ENCODE assay signal across 8 cellular contexts in genomic region chr6:25278557-25278913, GRCh38. TPM values are rescaled to one million over a fixed set of nuclear protein-coding genes. Genes with fewer than 3 reads are reported as not detected.
DNase-seq lines count a peak whose midpoint lies in the region; ATAC-seq lines count a peak whose summit lies in the region.

No MANE protein-coding gene starts in this region.

- H3K27ac ChIP-seq in stomach smooth muscle (ENCODE audit: low read length), result no peak overlapping the region

- H3K4me3 Mint-ChIP-seq in activated naive CD4-positive, alpha-beta T cell treated with anti-CD3 and anti-CD28 coated beads, Interleukin-2, amount 50 U/mL, for 24 hours, result peak overlapping the region; percentile 95
- H3K4me3 Mint-ChIP-seq in activated naive CD8-positive, alpha-beta T cell treated with anti-CD3 and anti-CD28 coated beads, Interleukin-2, amount 10 ng/mL, durations not matched to agents 7 days and 5 days, result peak overlapping the region; percentile 84

- peaks cover 19% of the 10 kb centered on the region for H3K4me1 ChIP-seq in stomach smooth muscle (ENCODE audit: control insufficient read depth, insufficient read depth, low read length)

- no peaks in the 10 kb centered on the region for H3K36me3 Mint-ChIP-seq in activated naive CD4-positive, alpha-beta T cell treated with anti-CD3 and anti-CD28 coated beads, Interleukin-2, amount 50 U/mL, for 24 hours
- no peaks in the 10 kb centered on the region for H3K36me3 Mint-ChIP-seq in activated naive CD8-positive, alpha-beta T cell treated with anti-CD3 and anti-CD28 coated beads, Interleukin-2, amount 10 ng/mL, durations not matched to agents 7 days and 5 days

- H3K27ac Mint-ChIP-seq in activated naive CD4-positive, alpha-beta T cell treated with anti-CD3 and anti-CD28 coated beads, Interleukin-2, amount 50 U/mL, for 24 hours, result peak overlapping the region; percentile 89
- H3K27ac Mint-ChIP-seq in activated naive CD8-positive, alpha-beta T cell treated with anti-CD3 and anti-CD28 coated beads, Interleukin-2, amount 10 ng/mL, durations not matched to agents 7 days and 5 days, result peak overlapping the region; percentile 64

- H3K27me3 ChIP-seq in stomach smooth muscle (ENCODE audit: control insufficient read depth in 1 of 2, insufficient read depth in 2 of 2, low read length in 2 of 2), result no peaks in the 10 kb centered on the region

- POLR2A ChIA-PET in activated naive CD8-positive, alpha-beta T cell treated with anti-CD3 and anti-CD28 coated beads, Interleukin-2, amount 10 ng/mL, durations not matched to agents 7 days and 5 days (lab: Charles Lee), result interaction anchor here (0.5 to 2.6 kb wide), 7 partner anchors 74 to 278 kb away, joined by 3 to 17 read pairs (median 5); no protein-coding TSS in a partner anchor

- peak overlapping the region; percentile 78 to 85 for H3K4me3 ChIP-seq in stomach smooth muscle (ENCODE audit: low read length in 2 of 2)

- no peaks in the 10 kb centered on the region for H3K36me3 ChIP-seq in stomach smooth muscle (ENCODE audit: control insufficient read depth in 2 of 2, insufficient read depth in 2 of 2, low read length in 2 of 2)

- no peak for DNase-seq in activated naive CD4-positive, alpha-beta T cell treated with anti-CD3 and anti-CD28 coated beads, Interleukin-2, amount 50 U/mL, for 16 hours
- no peak for DNase-seq in activated naive CD8-positive, alpha-beta T cell treated with anti-CD3 and anti-CD28 coated beads, Interleukin-2, amount 10 ng/mL, durations not matched to agents 7 days and 5 days
- peak; percentile 29 for DNase-seq in iPS-NIHi7 (ENCODE audit: extremely low spot score)
- no peak for DNase-seq in SIG-M5 (lab: John Stamatoyannopoulos, UW)
- DNase-seq in NCI-H1092 (lab: John Stamatoyannopoulos, UW), result no peak

- peak; percentile 8 for ATAC-seq in HG03159 (IDR thresholded peaks at IDR 0.05; ENCODE audit: unreplicated experiment)
- ATAC-seq in activated naive CD8-positive, alpha-beta T cell treated with anti-CD3 and anti-CD28 coated beads, Interleukin-2, amount 10 ng/mL, durations not matched to agents 7 days and 5 days (ENCODE audit: low read depth), result no peak

- no peaks in the 10 kb centered on the region for H3K9me3 Mint-ChIP-seq in activated naive CD4-positive, alpha-beta T cell treated with anti-CD3 and anti-CD28 coated beads, Interleukin-2, amount 50 U/mL, for 24 hours
- H3K9me3 Mint-ChIP-seq in activated naive CD8-positive, alpha-beta T cell treated with anti-CD3 and anti-CD28 coated beads, Interleukin-2, amount 10 ng/mL, durations not matched to agents 7 days and 5 days, result no peaks in the 10 kb centered on the region

- peak overlapping the region; percentile 64 to 68 for H3K9ac ChIP-seq in stomach smooth muscle (ENCODE audit: low read length in 2 of 2)

- H3K4me1 Mint-ChIP-seq in activated naive CD4-positive, alpha-beta T cell treated with anti-CD3 and anti-CD28 coated beads, Interleukin-2, amount 50 U/mL, for 24 hours, result peaks cover 44% of the 10 kb centered on the region
- peaks cover 12% of the 10 kb centered on the region for H3K4me1 Mint-ChIP-seq in activated naive CD8-positive, alpha-beta T cell treated with anti-CD3 and anti-CD28 coated beads, Interleukin-2, amount 10 ng/mL, durations not matched to agents 7 days and 5 days

- H3K9me3 ChIP-seq in stomach smooth muscle (ENCODE audit: control insufficient read depth in 2 of 2, low read length in 2 of 2), result no peaks in the 10 kb centered on the region

- no peaks in the 10 kb centered on the region for H3K27me3 Mint-ChIP-seq in activated naive CD4-positive, alpha-beta T cell treated with anti-CD3 and anti-CD28 coated beads, Interleukin-2, amount 50 U/mL, for 24 hours
- peaks cover 3% of the 10 kb centered on the region for H3K27me3 Mint-ChIP-seq in activated naive CD8-positive, alpha-beta T cell treated with anti-CD3 and anti-CD28 coated beads, Interleukin-2, amount 10 ng/mL, durations not matched to agents 7 days and 5 days

RNA-seq across cellular contexts. Expression of gene CARMIL1, which starts 0.6 kb away (rescaled TPM):
- 1 to 10 TPM; 6.0 to 6.8 TPM for total RNA-seq in activated naive CD8-positive, alpha-beta T cell treated with anti-CD3 and anti-CD28 coated beads, Interleukin-2, amount 10 ng/mL, durations not matched to agents 7 days and 5 days
